ENCODE assay signal across 21 cellular contexts in genomic region chr22:49882519-49883293, GRCh38. TPM values are rescaled to one million over a fixed set of nuclear protein-coding genes. Genes with fewer than 3 reads are reported as not detected.
DNase-seq lines count a peak whose midpoint lies in the region; ATAC-seq and TF ChIP-seq lines count a peak whose summit lies in the region.
"Had no signal": no experiment of that assay in that cellular context is flagged by ENCODE, and none has a peak within 500 bp of the region (broad histone marks: within the 10 kb centered on the region; RNA-seq: fewer than 3 reads in every experiment).

No MANE protein-coding gene starts in this region.

- peaks cover 44% of the 10 kb centered on the region for H3K36me3 Mint-ChIP-seq in effector memory CD8-positive, alpha-beta T cell (ENCODE audit: insufficient read depth)

- peaks cover 27 to 46% of the 10 kb centered on the region in 2 donors for H3K4me1 Mint-ChIP-seq in effector memory CD8-positive, alpha-beta T cell (ENCODE audit: low read depth in 2 of 2)

- H3K4me1 ChIP-seq in upper lobe of right lung (no peaks in the 10 kb centered on the region), vagina (no peaks in the 10 kb centered on the region)
- H3K4me1 ChIP-seq: tibial nerve had no signal

- no peaks in the 10 kb centered on the region for H3K27me3 ChIP-seq in upper lobe of right lung
- no peaks in the 10 kb centered on the region for H3K27me3 ChIP-seq in vagina
- H3K27me3 ChIP-seq: hepatocyte, ovary, tibial nerve had no signal

- H3K4me3 ChIP-seq in upper lobe of right lung (no peak overlapping the region), vagina (no peak overlapping the region)
- H3K4me3 ChIP-seq: coronary artery, hepatocyte, ovary, tibial nerve had no signal

- peak overlapping the region; percentile 24; the same call in 1 of the 2 replicates for H3K27ac ChIP-seq in VCaP
- no peak overlapping the region for H3K27ac ChIP-seq in upper lobe of right lung
- H3K27ac ChIP-seq in RWPE1: no peak overlapping the region
- H3K27ac ChIP-seq in vagina: no peak overlapping the region
- H3K27ac ChIP-seq: coronary artery, hepatocyte, ovary, tibial nerve had no signal

- no peak for TF ChIP-seq POLR2A in vagina (IDR thresholded peaks at IDR 0.05)

- no peaks in the 10 kb centered on the region for H3K9me3 ChIP-seq in upper lobe of right lung
- no peaks in the 10 kb centered on the region for H3K9me3 ChIP-seq in vagina
- H3K9me3 ChIP-seq: ovary had no signal

- H3K27ac Mint-ChIP-seq in effector memory CD8-positive, alpha-beta T cell: peak overlapping the region; percentile 11 to 56
- H3K27ac Mint-ChIP-seq: stimulated activated naive CD8-positive, alpha-beta T cell treated with anti-CD3 and anti-CD28 coated beads, Interleukin-15, Interleukin-2, amounts not matched to agents 100 ng/mL and 50 ng/mL, for 24 hours had no signal

- no peaks in the 10 kb centered on the region for H3K27me3 Mint-ChIP-seq in effector memory CD8-positive, alpha-beta T cell
- H3K27me3 Mint-ChIP-seq: stimulated activated naive CD8-positive, alpha-beta T cell treated with anti-CD3 and anti-CD28 coated beads, Interleukin-15, Interleukin-2, amounts not matched to agents 100 ng/mL and 50 ng/mL, for 24 hours had no signal

- POLR2A ChIA-PET in RWPE1 (lab: Yijun Ruan, JAX; ENCODE audit: low non-redundant PET): no interaction called here

- no peaks in the 10 kb centered on the region for H3K9me3 Mint-ChIP-seq in effector memory CD8-positive, alpha-beta T cell
- H3K9me3 Mint-ChIP-seq: stimulated activated naive CD8-positive, alpha-beta T cell treated with anti-CD3 and anti-CD28 coated beads, Interleukin-15, Interleukin-2, amounts not matched to agents 100 ng/mL and 50 ng/mL, for 24 hours had no signal

- DNase-seq in left ventricle myocardium superior (no peak), Right ventricle myocardium inferior (ENCODE audit: missing footprints) (no peak), upper lobe of right lung (peak; percentile 53), RWPE1 (ENCODE audit: low spot score) (no peak), vagina (ENCODE audit: extremely low spot score in 2 of 2) (no peak), NCI-H2081 treated with DMSO at 0.1 percent for 48 hours (lab: John Stamatoyannopoulos, UW) (no peak)
- no peak for DNase-seq in effector memory CD8-positive, alpha-beta T cell
- DNase-seq: activated CD4-positive, CD25-positive, alpha-beta regulatory T cell; AML-193; KG1; NCI-H1092 treated with DMSO at 0.1 percent for 48 hours; NCI-H2107; NCI-H526 treated with DMSO at 0.1 percent for 48 hours; ovary; SIG-M5; stimulated activated CD4-positive, alpha-beta T cell treated with anti-CD3 and anti-CD28 coated beads, Interleukin-2, amount 100 ng/mL, for 24 hours had no signal

- intact Hi-C loops in left ventricle myocardium superior (cut with micrococcal nuclease): no loop called here
- intact Hi-C loops in Right ventricle myocardium inferior (cut with DNase I): no loop called here
- intact Hi-C loops in upper lobe of right lung (cut with DNase I): no loop called here
- intact Hi-C loops in vagina (cut with DNase I): no loop called here

- H3K4me3 Mint-ChIP-seq in effector memory CD8-positive, alpha-beta T cell: peak overlapping the region in 1 of 2 donors; percentile 1
- H3K4me3 Mint-ChIP-seq: stimulated activated naive CD8-positive, alpha-beta T cell treated with anti-CD3 and anti-CD28 coated beads, Interleukin-15, Interleukin-2, amounts not matched to agents 100 ng/mL and 50 ng/mL, for 24 hours had no signal

- CTCF ChIA-PET in RWPE1 (lab: Yijun Ruan, JAX): no interaction called here

- TF ChIP-seq CTCF in VCaP (conservative IDR thresholded peaks at IDR 0.05) (no peak), upper lobe of right lung (IDR thresholded peaks at IDR 0.05) (no peak), RWPE1 (conservative IDR thresholded peaks at IDR 0.05; ENCODE audit: low read depth) (no peak), vagina (IDR thresholded peaks at IDR 0.05) (no peak)

- H3K36me3 ChIP-seq in upper lobe of right lung (peaks cover 40% of the 10 kb centered on the region), vagina (peaks cover 0 to 27% of the 10 kb centered on the region in 2 donors)
- H3K36me3 ChIP-seq: ovary had no signal

- ATAC-seq in left ventricle myocardium superior (peak; percentile 50), Right ventricle myocardium inferior (no peak), upper lobe of right lung (no peak)
- ATAC-seq in effector memory CD8-positive, alpha-beta T cell (replicated peaks): no peak

RNA-seq across cellular contexts. Expression of gene ZBED4, which starts 29.1 kb away (rescaled TPM):
- total RNA-seq in left ventricle myocardium superior (4.6 TPM), Right ventricle myocardium inferior (4.8 TPM), upper lobe of right lung (11.8 TPM), vagina (9.1 TPM)

RNA-seq across cellular contexts. Expression of gene ALG12, which starts 35.5 kb away (rescaled TPM):
- total RNA-seq in left ventricle myocardium superior (16.2 TPM), Right ventricle myocardium inferior (16.4 TPM), upper lobe of right lung (28.1 TPM), vagina (21.4 TPM)

RNA-seq across cellular contexts. Expression of gene CRELD2, which starts 35.7 kb away (rescaled TPM):
- total RNA-seq in left ventricle myocardium superior (27.4 TPM), Right ventricle myocardium inferior (30.6 TPM), upper lobe of right lung (44.2 TPM), vagina (34.4 TPM)

RNA-seq across cellular contexts. Expression of gene BRD1, which starts 55.0 kb away (rescaled TPM):
- total RNA-seq in left ventricle myocardium superior (18.7 TPM), Right ventricle myocardium inferior (17.5 TPM), upper lobe of right lung (39.0 TPM), vagina (35.1 TPM)
